ENCODE assay signal across 26 cellular contexts in the genomic region with DNA sequence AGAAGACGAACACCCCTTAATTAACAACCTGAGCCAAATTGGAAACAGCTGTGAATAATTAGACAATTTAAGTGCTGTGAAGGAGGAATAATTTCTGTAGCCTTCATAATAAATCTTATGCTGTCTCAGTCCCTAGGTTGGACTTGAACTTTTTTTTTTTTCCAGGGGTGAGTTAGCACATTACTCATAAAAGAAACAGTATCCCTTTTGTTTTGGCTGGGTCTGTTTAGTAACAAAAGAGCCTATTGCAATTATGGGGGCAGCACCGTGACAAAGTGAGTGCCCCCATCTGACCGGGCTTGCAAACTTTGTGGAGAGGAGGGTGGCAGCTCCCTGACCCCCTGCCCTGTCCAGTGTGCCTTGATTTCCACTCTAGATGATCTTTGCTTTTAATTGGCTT.
DNase-seq lines count a peak whose midpoint lies in the region; ATAC-seq, FAIRE-seq and TF ChIP-seq lines count a peak whose summit lies in the region.
"Had no signal": no experiment of that assay in that cellular context is flagged by ENCODE, and none has a peak within 500 bp of the region (broad histone marks: within the 10 kb centered on the region; RNA-seq: fewer than 3 reads in every experiment).

No MANE protein-coding gene starts in this region.

- no peaks in the 10 kb centered on the region for H4K20me1 ChIP-seq in PC-3 (ENCODE audit: low read length)

- no peaks in the 10 kb centered on the region for H3K79me2 ChIP-seq in PC-3 (ENCODE audit: low read length)

- H3K27me3 ChIP-seq in bronchial epithelial cell (ENCODE audit: control insufficient read depth, insufficient read depth, low read length) (no peaks in the 10 kb centered on the region), mesenchymal stem cell (ENCODE audit: control insufficient read depth in 1 of 2, insufficient read depth in 1 of 2, low read length in 2 of 2) (peaks cover 0 to 8% of the 10 kb centered on the region in 2 experiments), PC-3 (ENCODE audit: low read length) (peaks cover 5% of the 10 kb centered on the region; the same call in 1 of the 2 replicates)
- no peaks in the 10 kb centered on the region for H3K27me3 ChIP-seq in CD8-positive, alpha-beta T cell (ENCODE audit: insufficient read depth, low read length)
- H3K27me3 ChIP-seq: BE2C, Peyer's patch had no signal

- H3K36me3 Mint-ChIP-seq in CD8-positive, alpha-beta T cell: no peaks in the 10 kb centered on the region
- H3K36me3 Mint-ChIP-seq: CD14-positive monocyte had no signal

- FAIRE-seq in bronchial epithelial cell (lab: Jason Lieb, UNC): no peak
- FAIRE-seq: GM12878, H1 had no signal

- POLR2A ChIA-PET in CD8-positive, alpha-beta T cell (lab: Charles Lee): no interaction called here
- POLR2A ChIA-PET in PC-3 (lab: Charles Lee; ENCODE audit: unreplicated experiment): no interaction called here

- H3K4me2 ChIP-seq in mesenchymal stem cell (ENCODE audit: low read length, poor library complexity, severe bottlenecking): no peak overlapping the region
- H3K4me2 ChIP-seq in PC-3 (ENCODE audit: low read length): no peak overlapping the region

- H3K4me1 ChIP-seq in mesenchymal stem cell (ENCODE audit: control insufficient read depth, insufficient read depth, low read depth, low read length) (no peaks in the 10 kb centered on the region), PC-3 (ENCODE audit: insufficient read depth, low read length) (peaks cover 7% of the 10 kb centered on the region; the same call in 1 of the 2 replicates)
- no peaks in the 10 kb centered on the region for H3K4me1 ChIP-seq in CD8-positive, alpha-beta T cell (ENCODE audit: insufficient read depth, low read length)
- H3K4me1 ChIP-seq: BE2C, Peyer's patch had no signal

- H3K14ac ChIP-seq in mesenchymal stem cell (ENCODE audit: low read length in 2 of 2): no peak overlapping the region

- no peak overlapping the region for H4K91ac ChIP-seq in mesenchymal stem cell (ENCODE audit: low read length)

- H2AFZ ChIP-seq in mesenchymal stem cell (ENCODE audit: low read depth, low read length): no peak overlapping the region
- no peak overlapping the region for H2AFZ ChIP-seq in PC-3 (ENCODE audit: low read length)

- peaks cover 13% of the 10 kb centered on the region for H3K9me3 Mint-ChIP-seq in CD8-positive, alpha-beta T cell

- no peak overlapping the region for H3K27ac ChIP-seq in mesenchymal stem cell (ENCODE audit: low read length, poor library complexity, severe bottlenecking)
- H3K27ac ChIP-seq in CD8-positive, alpha-beta T cell (ENCODE audit: low read depth, low read length): no peak overlapping the region
- no peak overlapping the region for H3K27ac ChIP-seq in PC-3 (ENCODE audit: low read length)
- H3K27ac ChIP-seq: HL-60, Peyer's patch, SK-N-MC had no signal

- H2BK5ac ChIP-seq in mesenchymal stem cell (ENCODE audit: low read depth, low read length, poor library complexity, severe bottlenecking): no peak overlapping the region

- intact Hi-C loops in CD8-positive, alpha-beta T cell (cut with DNase I, micrococcal nuclease): no loop called here
- intact Hi-C loops in PC-3 (cut with micrococcal nuclease): no loop called here

- H3K4me3 ChIP-seq in bronchial epithelial cell (ENCODE audit: low read depth, low read length): no peak overlapping the region
- H3K4me3 ChIP-seq in mesenchymal stem cell (ENCODE audit: insufficient read depth in 1 of 2, low read depth in 1 of 2, low read length in 2 of 2): no peak overlapping the region
- H3K4me3 ChIP-seq in CD8-positive, alpha-beta T cell (ENCODE audit: low read depth, low read length): no peak overlapping the region
- no peak overlapping the region for H3K4me3 ChIP-seq in PC-3 (ENCODE audit: low read length)
- H3K4me3 ChIP-seq: GM12878, Peyer's patch, SK-N-MC had no signal

- WGBS in mesenchymal stem cell: 66% methylated on average over 2 of the region's 3 CpGs

- no peak overlapping the region for H4K8ac ChIP-seq in mesenchymal stem cell (ENCODE audit: low read length)

- in situ Hi-C loops in Caki2 (cut with HindIII; ENCODE audit: low pct_unique_long_range_greater_than_20kb, low sequenced_read_pairs): no loop called here

- no peak overlapping the region for H2AK5ac ChIP-seq in mesenchymal stem cell (ENCODE audit: low read length, severe bottlenecking)

- H3K18ac ChIP-seq in mesenchymal stem cell (ENCODE audit: low read depth in 1 of 2, low read length in 2 of 2): no peak overlapping the region

- H2BK120ac ChIP-seq in mesenchymal stem cell (ENCODE audit: low read depth, low read length): no peak overlapping the region

- CTCF ChIA-PET in CD8-positive, alpha-beta T cell (lab: Charles Lee): interaction anchor here (0.6 kb wide), 2 partner anchors 23 to 110 kb away, joined by 3 read pairs; no protein-coding TSS in a partner anchor
- CTCF ChIA-PET in PC-3 (lab: Charles Lee): no interaction called here

- no peak for TF ChIP-seq CTCF in bronchial epithelial cell (IDR thresholded peaks at IDR 0.05; ENCODE audit: insufficient read depth, low read length, severe bottlenecking)
- no peak for TF ChIP-seq CTCF in CD8-positive, alpha-beta T cell (IDR thresholded peaks at IDR 0.05)
- TF ChIP-seq CTCF in PC-3 (conservative IDR thresholded peaks at IDR 0.05; ENCODE audit: low read depth, low read length): no peak

- H3K9me2 ChIP-seq in PC-3 (replicated peaks; ENCODE audit: low read length): no peaks in the 10 kb centered on the region

- no peaks in the 10 kb centered on the region for H3F3A ChIP-seq in PC-3 (ENCODE audit: low read length, unreplicated experiment)

- no peaks in the 10 kb centered on the region for H3K4me1 Mint-ChIP-seq in CD8-positive, alpha-beta T cell (ENCODE audit: low read depth)
- H3K4me1 Mint-ChIP-seq: CD14-positive monocyte, T-helper 17 cell had no signal

- H3K9me3 ChIP-seq in mesenchymal stem cell (ENCODE audit: control insufficient read depth, low read length): no peaks in the 10 kb centered on the region
- H3K9me3 ChIP-seq in CD8-positive, alpha-beta T cell (ENCODE audit: low read length): no peaks in the 10 kb centered on the region
- H3K9me3 ChIP-seq in PC-3 (ENCODE audit: low read length): no peaks in the 10 kb centered on the region
- H3K9me3 ChIP-seq: BE2C, Peyer's patch had no signal

- ATAC-seq in CD8-positive, alpha-beta T cell: no peak
- ATAC-seq in PC-3: no peak
- ATAC-seq: GM12878, T-helper 17 cell had no signal

- H3K4ac ChIP-seq in mesenchymal stem cell (ENCODE audit: low read depth in 1 of 2, low read length in 2 of 2): no peak overlapping the region

- no peaks in the 10 kb centered on the region for H3K36me3 ChIP-seq in bronchial epithelial cell (ENCODE audit: control insufficient read depth, insufficient read depth, low read length)
- no peaks in the 10 kb centered on the region for H3K36me3 ChIP-seq in mesenchymal stem cell (ENCODE audit: control insufficient read depth in 1 of 2, insufficient read depth in 2 of 2, low read depth in 1 of 2, low read length in 2 of 2)
- no peaks in the 10 kb centered on the region for H3K36me3 ChIP-seq in CD8-positive, alpha-beta T cell (ENCODE audit: insufficient read depth, low read length)
- H3K36me3 ChIP-seq in PC-3 (ENCODE audit: low read depth, low read length): no peaks in the 10 kb centered on the region
- H3K36me3 ChIP-seq: BE2C, Peyer's patch had no signal

- no TSS peak for BruUV-seq in PC-3 (replicated peaks; lab: Mats Ljungman, UMichigan)

- H2BK15ac ChIP-seq in mesenchymal stem cell (ENCODE audit: low read depth, poor library complexity, severe bottlenecking): no peak overlapping the region

- H2BK12ac ChIP-seq in mesenchymal stem cell (ENCODE audit: low read length in 2 of 2): no peak overlapping the region

- H3K27ac Mint-ChIP-seq in CD8-positive, alpha-beta T cell: no peak overlapping the region
- H3K27ac Mint-ChIP-seq: CD14-positive monocyte, T-helper 17 cell had no signal

- DNase-seq in Caki2 (ENCODE audit: low read depth) (peak; percentile 6), HT1080 (ENCODE audit: low read depth) (peak; percentile 60), bronchial epithelial cell (ENCODE audit: low read depth) (peak; percentile 8), mesenchymal stem cell (no peak), PC-3 (no peak), OCI-M1 (lab: John Stamatoyannopoulos, UW) (no peak)
- no peak for DNase-seq in CD8-positive, alpha-beta T cell
- DNase-seq: BE2C, EL, GDM1, HCEC 1CT, Karpas-422, NCI-H1092 treated with DMSO at 0.1 percent for 48 hours, NCI-H146, NCI-H1930, NCI-H2107, NCI-H524, NCI-H82, Peyer's patch, SIG-M5, T-helper 17 cell had no signal

- H3K27me3 Mint-ChIP-seq in CD8-positive, alpha-beta T cell (ENCODE audit: low read depth): peaks cover 24% of the 10 kb centered on the region

- H3K9ac ChIP-seq in mesenchymal stem cell (ENCODE audit: low read length) (peak overlapping the region; percentile 21), PC-3 (ENCODE audit: low read length) (no peak overlapping the region)

- no peak overlapping the region for H3K4me3 Mint-ChIP-seq in CD8-positive, alpha-beta T cell
- H3K4me3 Mint-ChIP-seq: CD14-positive monocyte, T-helper 17 cell had no signal

- H3K79me1 ChIP-seq in mesenchymal stem cell (replicated peaks; ENCODE audit: low read length, poor library complexity, severe bottlenecking): no peaks in the 10 kb centered on the region

- no peak overlapping the region for H3K23ac ChIP-seq in mesenchymal stem cell (ENCODE audit: low read length in 2 of 2)

Comparison
In these comparisons a context has a peak if more than half of its experiments do, and no peak if none do; other contexts are left out.
1. DNase-seq: peak in Caki2 (single experiment), HT1080 (single experiment) and bronchial epithelial cell (single experiment); none in mesenchymal stem cell (single experiment), CD8-positive, alpha-beta T cell (0 of 7), PC-3 (single experiment) and OCI-M1 (single experiment).